Comparison of ENCODE assay signal across 13 cellular contexts in the genomic region with DNA sequence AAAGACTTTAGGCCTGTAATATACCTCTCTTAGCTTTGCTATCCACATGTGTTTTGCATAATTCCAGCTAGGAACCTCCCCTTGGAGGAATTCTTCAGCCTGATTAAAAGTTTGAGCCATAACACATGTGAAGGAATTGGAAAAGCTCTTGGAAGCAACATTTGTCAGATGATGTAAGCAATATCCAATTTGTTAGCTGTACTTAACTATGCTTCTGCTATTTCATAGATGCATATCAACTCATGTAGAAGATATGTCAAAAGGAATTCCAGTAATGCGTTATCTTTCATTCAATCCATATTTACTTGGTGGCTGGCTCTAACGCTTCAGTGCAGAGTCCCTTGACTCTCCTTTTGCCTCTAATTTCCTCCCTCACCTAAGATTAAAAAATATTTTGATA. TPM values are rescaled to one million over a fixed set of nuclear protein-coding genes. Genes with fewer than 3 reads are reported as not detected.
DNase-seq lines count a peak whose midpoint lies in the region; FAIRE-seq and TF ChIP-seq lines count a peak whose summit lies in the region.
"Had no signal": no experiment of that assay in that cellular context is flagged by ENCODE, and none has a peak within 500 bp of the region (broad histone marks: within the 10 kb centered on the region; RNA-seq: fewer than 3 reads in every experiment).

No MANE protein-coding gene starts in this region.

- peak; percentile 79 for DNase-seq in AG08395 (ENCODE audit: low spot score)
- DNase-seq in HTR-8/SVneo (ENCODE audit: insufficient read length, low spot score) = peak; percentile 59
- peak; percentile 51 for DNase-seq in astrocyte of the hippocampus (ENCODE audit: low read depth, low spot score)
- peak; percentile 84 for DNase-seq in iris pigment epithelial cell (ENCODE audit: low read depth)
- no peak for DNase-seq in mucosa of gallbladder (ENCODE audit: low spot score)
- DNase-seq in NAMALWA (ENCODE audit: low spot score) = no peak
- no peak for DNase-seq in GM10266 (ENCODE audit: extremely low spot score)
- DNase-seq in OCI-M1 (lab: John Stamatoyannopoulos, UW) = no peak
- DNase-seq: activated naive CD4-positive, alpha-beta T cell treated with Interleukin-2 at 50 U/mL for 16 hours; NCI-H1417; NCI-H526; retina; stimulated activated CD4-positive, alpha-beta T cell treated with anti-CD3 and anti-CD28 coated beads, Interleukin-4, amount 100 ng/mL, for 1 hour had no signal

- TF ChIP-seq CTCF in GM10266 (IDR thresholded peaks at IDR 0.05; ENCODE audit: control insufficient read depth, insufficient read depth, low read depth, missing control alignments) = no peak

- no peak for FAIRE-seq in HTR-8/SVneo (lab: Jason Lieb, UNC)

RNA-seq across cellular contexts. Expression of gene PKP4, which starts 46.2 kb away (rescaled TPM):
- total RNA-seq in mucosa of gallbladder = 90.3 TPM

RNA-seq across cellular contexts. Expression of gene CCDC148, which starts 46.4 kb away (rescaled TPM):
- 3.1 TPM for total RNA-seq in mucosa of gallbladder

Comparison
In these comparisons a context has a peak if more than half of its experiments do, and no peak if none do; other contexts are left out.
1. DNase-seq: peak in AG08395 (single experiment), HTR-8/SVneo (single experiment), astrocyte of the hippocampus (single experiment) and iris pigment epithelial cell (single experiment); none in mucosa of gallbladder (single experiment), NAMALWA (single experiment), GM10266 (single experiment) and OCI-M1 (single experiment).